In the genomic region with DNA sequence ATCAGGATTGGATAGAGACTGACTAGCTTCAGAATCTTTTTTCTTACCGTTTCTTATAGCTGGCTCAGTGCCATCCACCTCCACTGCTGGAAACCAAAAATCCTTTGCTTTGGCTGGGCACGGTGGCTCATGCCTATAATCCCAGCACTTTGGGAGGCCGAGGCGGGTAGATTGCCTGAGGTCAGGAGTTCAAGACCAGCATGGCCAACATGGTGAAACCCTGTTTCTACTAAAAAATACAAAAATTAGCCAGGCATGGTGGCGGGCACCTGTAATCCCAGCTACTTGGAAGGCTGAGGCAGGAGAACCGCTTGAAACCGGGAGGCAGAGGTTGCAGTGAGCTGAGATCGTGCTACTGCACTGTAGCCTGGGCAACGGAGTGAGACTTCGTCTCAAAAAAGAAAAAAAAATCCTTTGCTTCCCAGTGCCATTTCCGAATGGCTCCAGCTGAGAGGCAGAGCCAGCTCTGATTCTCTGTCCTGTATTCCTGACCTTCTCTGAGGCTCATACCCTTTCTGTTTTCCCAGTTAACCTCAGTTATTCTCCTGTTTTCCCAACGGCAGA, we compare ENCODE assay signal across 1 cellular context.
TF ChIP-seq lines count a peak whose summit lies in the region.
"Not testable (repeated sequence)": the region's sequence is repeated elsewhere in the genome, so short reads cannot be mapped to it uniquely, and the experiment has no call there.

No MANE protein-coding gene starts in this region.

TF ChIP-seq in K562, 482 proteins besides CTCF, POLR2A, EP300 and RAD21:
- TF ChIP-seq KDM5B (IDR thresholded peaks at IDR 0.05; ENCODE audit: insufficient replicate concordance, low read depth, low read length) (peak; percentile 23), E2F1 (CRISPR knock-in tag; IDR thresholded peaks at IDR 0.05) (peak; percentile 50; the same call in 1 of the 2 replicates), ETV1 (tag; conservative IDR thresholded peaks at IDR 0.05; ENCODE audit: low read depth) (0 out of 2 replicates have a peak, but pooled peaks have one; percentile 4), ZNF197 (CRISPR knock-in tag; IDR thresholded peaks at IDR 0.05; ENCODE audit: low read depth) (0 out of 2 replicates have a peak, but pooled peaks have one; percentile 38), ZNF143 (CRISPR knock-in tag; IDR thresholded peaks at IDR 0.05) (0 out of 2 replicates have a peak, but pooled peaks have one; percentile 14), NFIC (IDR thresholded peaks at IDR 0.05) (peak; percentile 89), FOXP1 (CRISPR knock-in tag; IDR thresholded peaks at IDR 0.05) (0 out of 2 replicates have a peak, but pooled peaks have one; percentile 37), ZNF644 (tag; IDR thresholded peaks at IDR 0.05; ENCODE audit: low read depth) (0 out of 2 replicates have a peak, but pooled peaks have one; percentile 36), SMAD4 (CRISPR knock-in tag; conservative IDR thresholded peaks at IDR 0.05) (0 out of 2 replicates have a peak, but pooled peaks have one; percentile 28), MLLT1 (IDR thresholded peaks at IDR 0.05) (peak in 1 of 2 experiments; percentile 65; a peak in 2 of 4 replicates), RFX1 (IDR thresholded peaks at IDR 0.05) (peak; percentile 69), TSC22D4 (tag; IDR thresholded peaks at IDR 0.05) (0 out of 2 replicates have a peak, but pooled peaks have one; percentile 19), ZBTB40 (IDR thresholded peaks at IDR 0.05) (0 out of 2 replicates have a peak, but pooled peaks have one; percentile 29)
- TF ChIP-seq, protein P1, sequence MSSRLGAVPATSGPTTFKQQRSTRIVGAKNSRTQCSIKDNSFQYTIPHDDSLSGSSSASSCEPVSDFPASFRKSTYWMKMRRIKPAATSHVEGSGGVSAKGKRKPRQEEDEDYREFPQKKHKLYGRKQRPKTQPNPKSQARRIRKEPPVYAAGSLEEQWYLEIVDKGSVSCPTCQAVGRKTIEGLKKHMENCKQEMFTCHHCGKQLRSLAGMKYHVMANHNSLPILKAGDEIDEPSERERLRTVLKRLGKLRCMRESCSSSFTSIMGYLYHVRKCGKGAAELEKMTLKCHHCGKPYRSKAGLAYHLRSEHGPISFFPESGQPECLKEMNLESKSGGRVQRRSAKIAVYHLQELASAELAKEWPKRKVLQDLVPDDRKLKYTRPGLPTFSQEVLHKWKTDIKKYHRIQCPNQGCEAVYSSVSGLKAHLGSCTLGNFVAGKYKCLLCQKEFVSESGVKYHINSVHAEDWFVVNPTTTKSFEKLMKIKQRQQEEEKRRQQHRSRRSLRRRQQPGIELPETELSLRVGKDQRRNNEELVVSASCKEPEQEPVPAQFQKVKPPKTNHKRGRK (tag; IDR thresholded peaks at IDR 0.05), result 0 out of 2 replicates have a peak, but pooled peaks have one; percentile 10
- TF ChIP-seq, protein P2, sequence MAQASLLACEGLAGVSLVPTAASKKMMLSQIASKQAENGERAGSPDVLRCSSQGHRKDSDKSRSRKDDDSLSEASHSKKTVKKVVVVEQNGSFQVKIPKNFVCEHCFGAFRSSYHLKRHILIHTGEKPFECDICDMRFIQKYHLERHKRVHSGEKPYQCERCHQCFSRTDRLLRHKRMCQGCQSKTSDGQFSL (CRISPR knock-in tag; IDR thresholded peaks at IDR 0.05), result not testable (repeated sequence)
- TF ChIP-seq, protein P2 (tag; IDR thresholded peaks at IDR 0.05), result peak in 1 of 2 experiments; percentile 38; a peak in 1 of 4 replicates
- TF ChIP-seq ZBTB40 (CRISPR knock-in tag; IDR thresholded peaks at IDR 0.05), result not testable (repeated sequence)
- TF ChIP-seq, protein P3, sequence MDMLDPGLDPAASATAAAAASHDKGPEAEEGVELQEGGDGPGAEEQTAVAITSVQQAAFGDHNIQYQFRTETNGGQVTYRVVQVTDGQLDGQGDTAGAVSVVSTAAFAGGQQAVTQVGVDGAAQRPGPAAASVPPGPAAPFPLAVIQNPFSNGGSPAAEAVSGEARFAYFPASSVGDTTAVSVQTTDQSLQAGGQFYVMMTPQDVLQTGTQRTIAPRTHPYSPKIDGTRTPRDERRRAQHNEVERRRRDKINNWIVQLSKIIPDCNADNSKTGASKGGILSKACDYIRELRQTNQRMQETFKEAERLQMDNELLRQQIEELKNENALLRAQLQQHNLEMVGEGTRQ (CRISPR knock-in tag; IDR thresholded peaks at IDR 0.05), result peak; percentile 30; the same call in 1 of the 2 replicates
TF ChIP-seq in K562: peak in this region for 16; not testable (repeated sequence) for 466.
